ENCODE assay signal across 8 cellular contexts in genomic region chr22:24421428-24421931, GRCh38. TPM values are rescaled to one million over a fixed set of nuclear protein-coding genes. Genes with fewer than 3 reads are reported as not detected.
DNase-seq lines count a peak whose midpoint lies in the region; ATAC-seq and TF ChIP-seq lines count a peak whose summit lies in the region.

No MANE protein-coding gene starts in this region.

- POLR2A ChIA-PET in BJ (lab: Charles Lee) = no interaction called here

- in situ Hi-C loops in GM13977 (cut with MboI; ENCODE audit: low pct_unique_long_range_greater_than_20kb, low sequenced_read_pairs, unreplicated experiment) = loop anchor here (10.0 kb wide), 1 partner anchor 83 kb away; no protein-coding TSS in a partner anchor

- TF ChIP-seq CTCF in BJ (IDR thresholded peaks at IDR 0.05; ENCODE audit: insufficient read depth, low read depth, low read length) (peak; percentile 17; the same call in 1 of the 2 replicates), GM13977 (IDR thresholded peaks at IDR 0.05; ENCODE audit: extremely low read depth, insufficient read depth, missing control alignments) (peak; percentile 43), VCaP (conservative IDR thresholded peaks at IDR 0.05) (0 out of 2 replicates have a peak, but pooled peaks have one; percentile 22), upper lobe of right lung (IDR thresholded peaks at IDR 0.05) (no peak)

- H3K36me3 ChIP-seq in BJ (ENCODE audit: control insufficient read depth, insufficient read depth, low read length) (peaks cover 4% of the 10 kb centered on the region), upper lobe of right lung (peaks cover 4% of the 10 kb centered on the region)

- H3K27ac ChIP-seq in VCaP (no peak overlapping the region), upper lobe of right lung (no peak overlapping the region)

- ATAC-seq in upper lobe of right lung = no peak
- ATAC-seq in HG03095 (IDR thresholded peaks at IDR 0.05; ENCODE audit: unreplicated experiment) = no peak

- peaks cover 7% of the 10 kb centered on the region for H3K27me3 ChIP-seq in BJ (ENCODE audit: control insufficient read depth, insufficient read depth, low read length)
- no peaks in the 10 kb centered on the region for H3K27me3 ChIP-seq in upper lobe of right lung

- no peak for DNase-seq in BJ (ENCODE audit: low read depth)
- peak; percentile 80 for DNase-seq in GM13977 (ENCODE audit: low spot score)
- DNase-seq in germinal center (ENCODE audit: low spot score) = peak; percentile 73
- DNase-seq in upper lobe of right lung = no peak
- no peak for DNase-seq in pons (ENCODE audit: low spot score)
- DNase-seq in retina = no peak

- H3K4me1 ChIP-seq in upper lobe of right lung = peaks cover 27% of the 10 kb centered on the region

- CTCF ChIA-PET in BJ (lab: Yijun Ruan, JAX) = interaction anchor here (1.1 to 5.7 kb wide), 6 partner anchors 14 to 101 kb away, joined by 3 to 50 read pairs (median 12); no protein-coding TSS in a partner anchor

- H3K9me3 ChIP-seq in upper lobe of right lung = no peaks in the 10 kb centered on the region

- H3K4me3 ChIP-seq in BJ (ENCODE audit: low read depth, low read length) (no peak overlapping the region), upper lobe of right lung (no peak overlapping the region)

- intact Hi-C loops in upper lobe of right lung (cut with DNase I) = loop anchor here (5.0 kb wide), 1 partner anchor 81 kb away; no protein-coding TSS in a partner anchor

RNA-seq across cellular contexts. Expression of gene ADORA2A, which starts 5.9 kb away (rescaled TPM):
- 0.97 and 2.8 TPM in 2 replicates for polyA plus RNA-seq in BJ (2011; rRNA removed)
- polyA minus RNA-seq in BJ (2011; rRNA and poly(A)+ RNA removed) = 0.82 and 5.9 TPM in 2 replicates
- 17.2 TPM for total RNA-seq in upper lobe of right lung

Comparison
In these comparisons a context has a peak if more than half of its experiments do, and no peak if none do; other contexts are left out.
1. DNase-seq: peak in GM13977 (single experiment) and germinal center (single experiment); none in BJ (single experiment), upper lobe of right lung (single experiment), pons (single experiment) and retina (single experiment).